ENCODE assay signal across 25 cellular contexts in the genomic region with DNA sequence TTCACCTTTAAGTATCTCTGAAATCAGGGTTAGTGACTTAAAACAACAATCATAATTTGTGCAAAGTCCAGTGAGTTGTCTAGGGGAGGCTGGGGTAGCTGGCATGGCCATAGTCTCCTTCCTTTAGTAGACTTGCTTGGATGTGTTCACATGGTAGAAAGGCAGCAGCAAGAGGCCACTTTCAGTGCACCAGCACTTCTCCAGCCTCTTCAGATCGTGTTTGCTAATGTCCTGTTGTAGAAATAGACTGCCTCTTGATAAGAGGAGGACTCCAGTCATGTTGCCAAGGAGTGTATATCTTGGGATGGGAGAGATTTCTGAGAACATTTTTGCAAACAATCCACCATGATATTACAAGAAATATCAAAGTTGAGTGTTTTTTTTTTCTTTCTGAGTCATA.
"Had no signal": no experiment of that assay in that cellular context is flagged by ENCODE, and none has a peak within 500 bp of the region (broad histone marks: within the 10 kb centered on the region; RNA-seq: fewer than 3 reads in every experiment).

No MANE protein-coding gene starts in this region.

- H3K4me1 ChIP-seq: neural progenitor cell had no signal

- H3K4me3 ChIP-seq: gastroesophageal sphincter, hepatocyte, neural progenitor cell, suprapubic skin, tibial artery had no signal

- H3K4me3 Mint-ChIP-seq: activated CD8-positive, alpha-beta T cell treated with anti-CD3 and anti-CD28 coated beads for 36 hours; activated T-cell treated with anti-CD3 and anti-CD28 coated beads, Interleukin-2, amount 50 U/mL, for 4 hours; activated T-helper 17 cell treated with anti-CD3 and anti-CD28 coated beads, Interleukin-2, amount 50 U/mL, for 72 hours; natural killer cell; neural progenitor cell; T-helper 17 cell; WTC11 had no signal

- H3K9me3 Mint-ChIP-seq: activated CD8-positive, alpha-beta T cell treated with anti-CD3 and anti-CD28 coated beads for 36 hours; activated T-cell treated with anti-CD3 and anti-CD28 coated beads, Interleukin-2, amount 50 U/mL, for 4 hours; natural killer cell had no signal

- H3K9me3 ChIP-seq: gastroesophageal sphincter, suprapubic skin, tibial artery had no signal

- H3K36me3 Mint-ChIP-seq: natural killer cell had no signal

- H3K36me3 ChIP-seq: gastroesophageal sphincter, neural progenitor cell, suprapubic skin, tibial artery had no signal

- H3K27ac ChIP-seq: gastroesophageal sphincter, hepatocyte, neural progenitor cell, suprapubic skin, tibial artery had no signal

- ATAC-seq: activated CD8-positive, alpha-beta T cell treated with anti-CD3 and anti-CD28 coated beads for 36 hours; activated T-cell treated with anti-CD3 and anti-CD28 coated beads, Interleukin-2, amount 50 U/mL, for 4 hours; activated T-helper 17 cell treated with anti-CD3 and anti-CD28 coated beads, Interleukin-2, amount 50 U/mL, for 72 hours; gastroesophageal sphincter; left cardiac atrium; natural killer cell; right cardiac atrium; T-helper 17 cell; WTC11 had no signal

- H3K27me3 ChIP-seq: gastroesophageal sphincter, hepatocyte, neural progenitor cell, suprapubic skin, tibial artery had no signal

- H3K27me3 Mint-ChIP-seq: activated CD8-positive, alpha-beta T cell treated with anti-CD3 and anti-CD28 coated beads for 36 hours; activated T-helper 17 cell treated with anti-CD3 and anti-CD28 coated beads, Interleukin-2, amount 50 U/mL, for 72 hours; T-helper 17 cell had no signal

- DNase-seq: activated CD4-positive, alpha-beta T cell treated with anti-CD3 and anti-CD28 coated beads, Interleukin-2, amount 50 U/mL, for 1 hour; activated CD8-positive, alpha-beta T cell treated with anti-CD3 and anti-CD28 coated beads for 36 hours; activated gamma-delta T cell treated with Interleukin-2 at 50 U/mL for 16 hours; activated naive CD4-positive, alpha-beta T cell treated with anti-CD3 and anti-CD28 coated beads, Interleukin-2, amount 50 U/mL, for 16 hours; activated T-cell treated with anti-CD3 and anti-CD28 coated beads, Interleukin-2, amount 50 U/mL, for 4 hours; amniotic stem cell; caudate nucleus; left cardiac atrium; mesenchymal stem cell; natural killer cell; occipital lobe; posterior cingulate gyrus; right cardiac atrium; stimulated activated CD4-positive, alpha-beta T cell treated with anti-CD3 and anti-CD28 coated beads, Interleukin-15, amount 100 ng/mL, for 24 hours; stimulated activated CD4-positive, alpha-beta T cell treated with anti-CD3 and anti-CD28 coated beads, Interleukin-2, amount 100 ng/mL, for 24 hours; stimulated activated naive CD4-positive, alpha-beta T cell; T-helper 17 cell; T1000; tibial artery had no signal

- H3K27ac Mint-ChIP-seq: activated CD8-positive, alpha-beta T cell treated with anti-CD3 and anti-CD28 coated beads for 36 hours; activated T-helper 17 cell treated with anti-CD3 and anti-CD28 coated beads, Interleukin-2, amount 50 U/mL, for 72 hours; natural killer cell; neural progenitor cell; T-helper 17 cell; WTC11 had no signal
